In genomic region chr10:131091682-131092081, GRCh38 we compare ENCODE assay signal across 24 cellular contexts.
"Had no signal": no experiment of that assay in that cellular context is flagged by ENCODE, and none has a peak within 500 bp of the region (broad histone marks: within the 10 kb centered on the region; RNA-seq: fewer than 3 reads in every experiment).

No MANE protein-coding gene starts in this region.

- H3K27me3 ChIP-seq: neutrophil, pancreas, right lobe of liver, testis, upper lobe of left lung had no signal

- DNase-seq: cerebellar nuclear complex; effector memory CD8-positive, alpha-beta T cell; erythroblast; esophagus squamous epithelium; foreskin melanocyte; hypothalamus; immature natural killer cell; natural killer cell; right lobe of liver; small intestine; stimulated activated CD4-positive, alpha-beta T cell treated with anti-CD3 and anti-CD28 coated beads, Interleukin-12 subunit alpha, Interleukin-12 subunit beta, amount 100 ng/mL, for 4 hours; stimulated activated CD4-positive, alpha-beta T cell treated with anti-CD3 and anti-CD28 coated beads, Interleukin-2, amount 100 ng/mL, for 24 hours; stimulated activated CD4-positive, alpha-beta T cell treated with anti-CD3 and anti-CD28 coated beads, Interleukin-4, amount 100 ng/mL, for 4 hours; stimulated activated naive CD8-positive, alpha-beta T cell treated with anti-CD3 and anti-CD28 coated beads, Interleukin-15, Interleukin-2, amounts not matched to agents 100 U/mL and 50 U/mL, for 24 hours; testis; tibial artery had no signal

- H3K9me3 ChIP-seq: esophagus squamous epithelium, neutrophil, pancreas, right lobe of liver, testis, tibial artery, upper lobe of left lung had no signal

- FAIRE-seq: colon, endometrium, keratinocyte, pancreas, small intestine, urothelium cell line had no signal

- H3K4me3 ChIP-seq: esophagus squamous epithelium, lung, pancreas, right lobe of liver, testis, tibial artery, upper lobe of left lung had no signal

- H3K4me1 ChIP-seq: pancreas, right lobe of liver had no signal

- H3K36me3 ChIP-seq: esophagus squamous epithelium, neutrophil, pancreas, right lobe of liver, tibial artery, upper lobe of left lung had no signal

- H3K27ac ChIP-seq: esophagus squamous epithelium, neutrophil, pancreas, right lobe of liver, testis, tibial artery, upper lobe of left lung had no signal
